Comparison of ENCODE assay signal across 1 cellular context in genomic region chr2:105384216-105384615, GRCh38.
TF ChIP-seq lines count a peak whose summit lies in the region.

No MANE protein-coding gene starts in this region.

TF ChIP-seq in endothelial cell of umbilical vein, 7 proteins besides CTCF, POLR2A, EP300 and RAD21:
- TF ChIP-seq MYC (IDR thresholded peaks at IDR 0.05; ENCODE audit: low read depth, low read length) (no peak), FOS (IDR thresholded peaks at IDR 0.05; ENCODE audit: borderline replicate concordance, insufficient read depth, low read length) (no peak), POLR2AphosphoS5 (IDR thresholded peaks at IDR 0.05; ENCODE audit: insufficient read depth, low read depth, low read length) (no peak), GATA2 (IDR thresholded peaks at IDR 0.05; ENCODE audit: insufficient read depth, insufficient read length, low read depth, low read length) (no peak), MAX (IDR thresholded peaks at IDR 0.05; ENCODE audit: insufficient read depth, insufficient read length) (no peak), EZH2 (IDR thresholded peaks at IDR 0.05; ENCODE audit: borderline replicate concordance, low read depth, low read length, severe bottlenecking) (no peak), JUN (IDR thresholded peaks at IDR 0.05; ENCODE audit: borderline replicate concordance, insufficient read depth, insufficient read length, low read depth) (no peak)
